18 cellular contexts compared by ENCODE assay signal in genomic region chr20:50238081-50238800, GRCh38. TPM values are rescaled to one million over a fixed set of nuclear protein-coding genes. Genes with fewer than 3 reads are reported as not detected.
DNase-seq lines count a peak whose midpoint lies in the region; TF ChIP-seq lines count a peak whose summit lies in the region.
"Had no signal": no experiment of that assay in that cellular context is flagged by ENCODE, and none has a peak within 500 bp of the region (broad histone marks: within the 10 kb centered on the region; RNA-seq: fewer than 3 reads in every experiment).

No MANE protein-coding gene starts in this region.

- H3K4me3 Mint-ChIP-seq in MCF 10A (ENCODE audit: unreplicated experiment) (no peak overlapping the region), nephron progenitor cell (no peak overlapping the region)
- H3K4me3 Mint-ChIP-seq in dendritic cell treated with granulocyte-macrophage colony-stimulating factor and Interleukin-4, amounts not matched to agents 40 ng/mL and 50 ng/mL, for 4 days: no peak overlapping the region
- H3K4me3 Mint-ChIP-seq: CD4-positive, alpha-beta T cell had no signal

- peaks cover 7% of the 10 kb centered on the region for H3K9me3 Mint-ChIP-seq in MCF 10A (ENCODE audit: unreplicated experiment)
- no peaks in the 10 kb centered on the region for H3K9me3 Mint-ChIP-seq in dendritic cell treated with granulocyte-macrophage colony-stimulating factor and Interleukin-4, amounts not matched to agents 40 ng/mL and 50 ng/mL, for 4 days
- no peaks in the 10 kb centered on the region for H3K9me3 Mint-ChIP-seq in nephron progenitor cell
- H3K9me3 Mint-ChIP-seq: CD4-positive, alpha-beta T cell had no signal

- H3K27ac Mint-ChIP-seq in MCF 10A (ENCODE audit: low read depth, unreplicated experiment) (no peak overlapping the region), nephron progenitor cell (peak overlapping the region; percentile 14)
- H3K27ac Mint-ChIP-seq in dendritic cell treated with granulocyte-macrophage colony-stimulating factor and Interleukin-4, amounts not matched to agents 40 ng/mL and 50 ng/mL, for 4 days: peak overlapping the region; percentile 36
- H3K27ac Mint-ChIP-seq: CD4-positive, alpha-beta T cell had no signal

- TF ChIP-seq POLR2A in breast epithelium (IDR thresholded peaks at IDR 0.05): no peak

- no peaks in the 10 kb centered on the region for H3K36me3 Mint-ChIP-seq in MCF 10A (ENCODE audit: insufficient read depth, unreplicated experiment)
- H3K36me3 Mint-ChIP-seq in dendritic cell treated with granulocyte-macrophage colony-stimulating factor and Interleukin-4, amounts not matched to agents 40 ng/mL and 50 ng/mL, for 4 days (ENCODE audit: low read depth): no peaks in the 10 kb centered on the region
- no peaks in the 10 kb centered on the region for H3K36me3 Mint-ChIP-seq in nephron progenitor cell (ENCODE audit: low read depth)

- H3K36me3 ChIP-seq in breast epithelium (no peaks in the 10 kb centered on the region), HEK293 (ENCODE audit: control insufficient read depth in 2 of 2, insufficient read depth in 1 of 2, low read length in 2 of 2) (no peaks in the 10 kb centered on the region)
- H3K36me3 ChIP-seq: BE2C had no signal

- H3K27me3 Mint-ChIP-seq in MCF 10A (ENCODE audit: insufficient read depth, unreplicated experiment): no peaks in the 10 kb centered on the region
- peaks cover 17% of the 10 kb centered on the region for H3K27me3 Mint-ChIP-seq in dendritic cell treated with granulocyte-macrophage colony-stimulating factor and Interleukin-4, amounts not matched to agents 40 ng/mL and 50 ng/mL, for 4 days
- H3K27me3 Mint-ChIP-seq in nephron progenitor cell (ENCODE audit: low read depth, poor library complexity): peaks cover 17% of the 10 kb centered on the region
- H3K27me3 Mint-ChIP-seq: CD4-positive, alpha-beta T cell had no signal

- no peak for DNase-seq in breast epithelium (ENCODE audit: low spot score in 2 of 2)
- DNase-seq in MCF 10A (ENCODE audit: unreplicated experiment): no peak
- no peak for DNase-seq in nephron progenitor cell
- no peak for DNase-seq in NCI-H774 (lab: John Stamatoyannopoulos, UW)
- DNase-seq in HEK293T (ENCODE audit: extremely low spot score): no peak
- no peak for DNase-seq in GM10248 (ENCODE audit: extremely low spot score)
- DNase-seq: 8988T; BE2C; CD4-positive, alpha-beta T cell; EL; H7; KBM-7; NCI-H1105 treated with DMSO at 0.1 percent for 48 hours; NCI-H1694; NCI-H2081 treated with DMSO at 0.1 percent for 48 hours; NCI-H510A treated with DMSO at 0.1 percent for 48 hours had no signal

- CTCF ChIA-PET in MCF 10A (lab: Yijun Ruan, JAX): interaction anchor here (0.6 kb wide), 2 partner anchors 13 to 35 kb away, joined by 3 to 4 read pairs; no protein-coding TSS in a partner anchor
- CTCF ChIA-PET in HEK293 (lab: Yijun Ruan, JAX): no interaction called here
- CTCF ChIA-PET in HEK293T (lab: Yijun Ruan, JAX): no interaction called here
- CTCF ChIA-PET in GM10248 (lab: Yijun Ruan, JAX): interaction anchor here (1.1 kb wide), 1 partner anchor 11 kb away, joined by 3 read pairs; no protein-coding TSS in a partner anchor

- POLR2A ChIA-PET in MCF 10A (lab: Yijun Ruan, JAX) (interaction anchor here (0.6 to 0.7 kb wide), 2 partner anchors 46 to 47 kb away, joined by 4 to 5 read pairs; no protein-coding TSS in a partner anchor), HEK293 (lab: Yijun Ruan, JAX) (no interaction called here), HEK293T (lab: Yijun Ruan, JAX) (interaction anchor here (1.1 kb wide), 1 partner anchor 123 kb away, joined by 3 read pairs; no protein-coding TSS in a partner anchor), GM10248 (lab: Yijun Ruan, JAX) (no interaction called here)

- TF ChIP-seq CTCF in breast epithelium (IDR thresholded peaks at IDR 0.05): no peak
- TF ChIP-seq CTCF in MCF 10A (IDR thresholded peaks at IDR 0.05; ENCODE audit: unreplicated experiment): no peak
- no peak for TF ChIP-seq CTCF in HEK293 (tag by site-specific recombination; IDR thresholded peaks at IDR 0.05)
- TF ChIP-seq CTCF in nephron progenitor cell (IDR thresholded peaks at IDR 0.05): no peak
- no peak for TF ChIP-seq CTCF in GM10248 (IDR thresholded peaks at IDR 0.05; ENCODE audit: control extremely low read depth, extremely low read depth, low read depth, missing control alignments)

- H3K4me1 ChIP-seq in breast epithelium (peaks cover 0 to 22% of the 10 kb centered on the region in 2 donors), HEK293 (ENCODE audit: control insufficient read depth, insufficient read depth, low read length) (no peaks in the 10 kb centered on the region)
- H3K4me1 ChIP-seq: BE2C had no signal

- H3K4me3 ChIP-seq in breast epithelium (no peak overlapping the region), HEK293 (ENCODE audit: low read depth, low read length) (no peak overlapping the region)

- BruUV-seq in MCF 10A (replicated peaks; lab: Mats Ljungman, UMichigan): no TSS peak

- intact Hi-C loops in breast epithelium (cut with DNase I; ENCODE audit: low total_unique reads): no loop called here
- intact Hi-C loops in MCF 10A (cut with micrococcal nuclease): no loop called here
- intact Hi-C loops in dendritic cell treated with granulocyte-macrophage colony-stimulating factor and Interleukin-4, amounts not matched to agents 40 ng/mL and 50 ng/mL, for 4 days (cut with micrococcal nuclease): no loop called here

- H3K9me3 ChIP-seq in breast epithelium (no peaks in the 10 kb centered on the region), HEK293 (ENCODE audit: control insufficient read depth, insufficient read depth, low read depth, low read length) (no peaks in the 10 kb centered on the region)
- H3K9me3 ChIP-seq: BE2C had no signal

- H3K27ac ChIP-seq in breast epithelium (peak overlapping the region; percentile 77 to 79), HEK293 (ENCODE audit: extremely low read depth, low read depth, low read length) (no peak overlapping the region)

- no peaks in the 10 kb centered on the region for H3K27me3 ChIP-seq in breast epithelium
- H3K27me3 ChIP-seq: BE2C had no signal

- H3K4me1 Mint-ChIP-seq in MCF 10A (ENCODE audit: insufficient read depth, unreplicated experiment) (peaks cover 6% of the 10 kb centered on the region), nephron progenitor cell (peaks cover 43% of the 10 kb centered on the region)
- H3K4me1 Mint-ChIP-seq in dendritic cell treated with granulocyte-macrophage colony-stimulating factor and Interleukin-4, amounts not matched to agents 40 ng/mL and 50 ng/mL, for 4 days (ENCODE audit: low read depth): peaks cover 41% of the 10 kb centered on the region

TF ChIP-seq in HEK293, 187 proteins besides CTCF, POLR2A, EP300 and RAD21:
- TF ChIP-seq ZNF600 (tag by site-specific recombination; IDR thresholded peaks at IDR 0.05): peak; percentile 41; the same call in 1 of the 2 replicates
- TF ChIP-seq ZNF792 (tag by site-specific recombination; IDR thresholded peaks at IDR 0.05): no peak

TF ChIP-seq in HEK293T, 16 proteins besides CTCF, POLR2A, EP300 and RAD21:
- no peak for TF ChIP-seq BHLHE40 (IDR thresholded peaks at IDR 0.05; ENCODE audit: borderline replicate concordance)
- no peak for TF ChIP-seq PKNOX1 (IDR thresholded peaks at IDR 0.05)
- no peak for TF ChIP-seq LEF1 (IDR thresholded peaks at IDR 0.05; ENCODE audit: borderline replicate concordance)
- no peak for TF ChIP-seq NFRKB (IDR thresholded peaks at IDR 0.05)
- TF ChIP-seq FOXM1 (IDR thresholded peaks at IDR 0.05; ENCODE audit: borderline replicate concordance): no peak
- TF ChIP-seq HDGF (IDR thresholded peaks at IDR 0.05; ENCODE audit: borderline replicate concordance): no peak
- no peak for TF ChIP-seq FOXA1 (IDR thresholded peaks at IDR 0.05)
- no peak for TF ChIP-seq ARNT (IDR thresholded peaks at IDR 0.05)
- TF ChIP-seq ELF4 (IDR thresholded peaks at IDR 0.05): no peak
- no peak for TF ChIP-seq TARDBP (IDR thresholded peaks at IDR 0.05)
- TF ChIP-seq FOXK2 (IDR thresholded peaks at IDR 0.05): no peak
- no peak for TF ChIP-seq ZNF384 (IDR thresholded peaks at IDR 0.05)
- no peak for TF ChIP-seq SP1 (IDR thresholded peaks at IDR 0.05)
- TF ChIP-seq SUZ12 (IDR thresholded peaks at IDR 0.05): no peak
- TF ChIP-seq CTBP1 (IDR thresholded peaks at IDR 0.05; ENCODE audit: borderline replicate concordance): no peak
- no peak for TF ChIP-seq L3MBTL2 (conservative IDR thresholded peaks at IDR 0.05)
TF ChIP-seq in HEK293T: peak in this region for 0.

RNA-seq across cellular contexts. Expression of gene CEBPB, which starts 47.6 kb away (rescaled TPM):
- total RNA-seq in breast epithelium (100 to 1,000 TPM; 137 to 177 (median 149) TPM), MCF 10A (2022) (221 and 226 TPM in 2 replicates)

Comparison
In these comparisons a context has a peak if more than half of its experiments do, and no peak if none do; other contexts are left out.
1. CTCF ChIA-PET loops: an anchor here in MCF 10A (0.6 kb wide) and GM10248 (1.1 kb wide); none called in HEK293 and HEK293T.
2. POLR2A ChIA-PET loops: an anchor here in MCF 10A (0.6 to 0.7 kb wide) and HEK293T (1.1 kb wide); none called in HEK293 and GM10248.